ENCODE assay signal across 21 cellular contexts in genomic region chr17:37024181-37024637, GRCh38.
A peak's percentile ranks its signal among the peaks of the same experiment; 100 is the strongest.
DNase-seq lines count a peak whose midpoint lies in the region; ATAC-seq and TF ChIP-seq lines count a peak whose summit lies in the region.
"Had no signal": no experiment of that assay in that cellular context is flagged by ENCODE, and none has a peak within 500 bp of the region (broad histone marks: within the 10 kb centered on the region; RNA-seq: fewer than 3 reads in every experiment).

No MANE protein-coding gene starts in this region.

- H3F3A ChIP-seq in SK-N-SH (replicated peaks; ENCODE audit: insufficient read depth), result no peaks in the 10 kb centered on the region

- H3K4me1 ChIP-seq in SK-N-SH (ENCODE audit: control insufficient read depth in 1 of 2, insufficient read depth in 2 of 2, low read depth in 1 of 2, low read length in 1 of 2), result peaks cover 0 to 3% of the 10 kb centered on the region in 2 experiments; a peak in 2 of 4 replicates

- no peak for TF ChIP-seq RAD21 in SK-N-SH (IDR thresholded peaks at IDR 0.05; ENCODE audit: low read length)

- 0 out of 4 replicates have a peak, but pooled peaks of 1 of the 2 experiments have one; percentile 18 for TF ChIP-seq EP300 in SK-N-SH (IDR thresholded peaks at IDR 0.05; ENCODE audit: borderline replicate concordance in 1 of 2, low read depth in 1 of 2, low read length in 1 of 2)

- CTCF ChIA-PET in SK-N-SH (lab: Yijun Ruan, JAX), result no interaction called here

- H3K9me3 Mint-ChIP-seq in nephron progenitor cell, result no peaks in the 10 kb centered on the region
- H3K9me3 Mint-ChIP-seq: activated CD4-positive, alpha-beta memory T cell treated with anti-CD3 and anti-CD28 coated beads, Interleukin-2, amount 10 ng/mL, durations not matched to agents 7 days and 5 days; neural crest cell; type B pancreatic cell had no signal

- no peaks in the 10 kb centered on the region for H3K79me2 ChIP-seq in SK-N-SH (ENCODE audit: insufficient read depth)

- peak overlapping the region; percentile 20 for H3K27ac Mint-ChIP-seq in nephron progenitor cell
- H3K27ac Mint-ChIP-seq: activated CD4-positive, alpha-beta memory T cell treated with anti-CD3 and anti-CD28 coated beads, Interleukin-2, amount 10 ng/mL, durations not matched to agents 7 days and 5 days had no signal

- no peaks in the 10 kb centered on the region for H3K9me3 ChIP-seq in SK-N-SH
- H3K9me3 ChIP-seq: MG63 had no signal

- H3K4me2 ChIP-seq in SK-N-SH, result no peak overlapping the region

- H3K9ac ChIP-seq in SK-N-SH, result no peak overlapping the region

- no peaks in the 10 kb centered on the region for H3K9me2 ChIP-seq in SK-N-SH

- 72% methylated on average over 3 of the region's 3 CpGs for WGBS in SK-N-SH (ENCODE audit: low lambda C conversion rate)

- H3K36me3 ChIP-seq in SK-N-SH (replicated peaks in 1 of 2; ENCODE audit: control insufficient read depth in 1 of 2, insufficient read depth in 2 of 2, low read length in 1 of 2), result peaks cover 12 to 21% of the 10 kb centered on the region in 2 experiments

- no peaks in the 10 kb centered on the region for H3K27me3 ChIP-seq in SK-N-SH (ENCODE audit: insufficient read depth)
- H3K27me3 ChIP-seq: MG63 had no signal

- no peak for ATAC-seq in SK-N-SH treated with all-trans-retinoic acid at 6 μM for 48 hours
- ATAC-seq in HG02852 (IDR thresholded peaks at IDR 0.05; ENCODE audit: unreplicated experiment), result no peak
- ATAC-seq in GM21737 (IDR thresholded peaks at IDR 0.05; ENCODE audit: unreplicated experiment), result no peak
- ATAC-seq in GM19455 (IDR thresholded peaks at IDR 0.05; ENCODE audit: unreplicated experiment), result no peak
- ATAC-seq: HCT116; stimulated activated naive CD8-positive, alpha-beta T cell treated with anti-CD3 and anti-CD28 coated beads, Interleukin-15, Interleukin-2, amounts not matched to agents 100 U/mL and 50 U/mL, for 24 hours had no signal

- POLR2A ChIA-PET in SK-N-SH (lab: Yijun Ruan, JAX), result no interaction called here

- H3K36me3 Mint-ChIP-seq in nephron progenitor cell (ENCODE audit: low read depth), result peaks cover 28% of the 10 kb centered on the region

- H3K4me3 ChIP-seq in SK-N-SH (ENCODE audit: low read depth in 2 of 2, low read length in 1 of 2), result no peak overlapping the region
- H3K4me3 ChIP-seq: MG63 had no signal

- H3K4me3 Mint-ChIP-seq in nephron progenitor cell, result no peak overlapping the region
- H3K4me3 Mint-ChIP-seq: activated CD4-positive, alpha-beta memory T cell treated with anti-CD3 and anti-CD28 coated beads, Interleukin-2, amount 10 ng/mL, durations not matched to agents 7 days and 5 days; neural crest cell; type B pancreatic cell had no signal

- H4K20me1 ChIP-seq in SK-N-SH (ENCODE audit: insufficient read depth), result no peaks in the 10 kb centered on the region

- DNase-seq in SK-N-SH, result no peak
- peak; percentile 28 for DNase-seq in KBM-7
- peak; percentile 15 for DNase-seq in amniotic epithelial cell (ENCODE audit: low read depth)
- no peak for DNase-seq in nephron progenitor cell
- DNase-seq: activated CD4-positive, alpha-beta memory T cell treated with anti-CD3 and anti-CD28 coated beads, Interleukin-2, amount 10 ng/mL, durations not matched to agents 7 days and 5 days; C1 segment of cervical spinal cord; DMS53; effector memory CD4-positive, alpha-beta T cell; kidney glomerular epithelial cell; MG63; midbrain; NCI-H2081; NCI-H526; stimulated activated naive CD8-positive, alpha-beta T cell treated with anti-CD3 and anti-CD28 coated beads, Interleukin-15, Interleukin-2, amounts not matched to agents 100 U/mL and 50 U/mL, for 24 hours had no signal

- no peak overlapping the region for H2AFZ ChIP-seq in SK-N-SH (ENCODE audit: low read depth)

- TF ChIP-seq CTCF in SK-N-SH (IDR thresholded peaks at IDR 0.05) (no peak), nephron progenitor cell (IDR thresholded peaks at IDR 0.05) (no peak)

- no peaks in the 10 kb centered on the region for H3K27me3 Mint-ChIP-seq in nephron progenitor cell (ENCODE audit: low read depth, poor library complexity)
- H3K27me3 Mint-ChIP-seq: activated CD4-positive, alpha-beta memory T cell treated with anti-CD3 and anti-CD28 coated beads, Interleukin-2, amount 10 ng/mL, durations not matched to agents 7 days and 5 days; type B pancreatic cell had no signal

- no peak overlapping the region for H3K27ac ChIP-seq in SK-N-SH (ENCODE audit: low read depth in 2 of 2, low read length in 1 of 2)

- in situ Hi-C loops in KBM-7 (cut with MboI; ENCODE audit: low pct_unique_long_range_greater_than_20kb, low sequenced_read_pairs), result no loop called here

- H3K4me1 Mint-ChIP-seq in nephron progenitor cell, result peaks cover 22% of the 10 kb centered on the region

TF ChIP-seq in SK-N-SH, 30 proteins besides CTCF, POLR2A, EP300 and RAD21:
- no peak for TF ChIP-seq JUND (IDR thresholded peaks at IDR 0.05)
- TF ChIP-seq REST (IDR thresholded peaks at IDR 0.05; ENCODE audit: low read depth, low read length), result no peak
- 0 out of 2 replicates have a peak, but pooled peaks have one; percentile 11 for TF ChIP-seq GATA2 (CRISPR knock-in tag; IDR thresholded peaks at IDR 0.05)
- TF ChIP-seq RCOR1 (IDR thresholded peaks at IDR 0.05; ENCODE audit: low read length), result peak; percentile 54; the same call in 1 of the 2 replicates
- no peak for TF ChIP-seq USF2 (IDR thresholded peaks at IDR 0.05; ENCODE audit: borderline replicate concordance, low read depth, low read length)

TF ChIP-seq in SK-N-SH treated with all-trans-retinoic acid at 6 μM for 48 hours, 23 proteins besides CTCF, POLR2A, EP300 and RAD21 (continues in another document):
- TF ChIP-seq GLIS3 (CRISPR knock-in tag; IDR thresholded peaks at IDR 0.05) (no peak), ZFP3 (CRISPR knock-in tag; IDR thresholded peaks at IDR 0.05) (no peak), CREB5 (CRISPR knock-in tag; IDR thresholded peaks at IDR 0.05; ENCODE audit: low read depth) (no peak), ZFP30 (CRISPR knock-in tag; IDR thresholded peaks at IDR 0.05) (no peak), TSHZ2 (CRISPR knock-in tag; IDR thresholded peaks at IDR 0.05) (no peak), ESRRG (CRISPR knock-in tag; IDR thresholded peaks at IDR 0.05) (no peak), POU6F1 (CRISPR knock-in tag; IDR thresholded peaks at IDR 0.05; ENCODE audit: borderline replicate concordance, low read depth) (no peak), ZC3H10 (CRISPR knock-in tag; IDR thresholded peaks at IDR 0.05) (no peak), CSRNP3 (CRISPR knock-in tag; IDR thresholded peaks at IDR 0.05) (no peak)

Comparison
In these comparisons a context has a peak if more than half of its experiments do, and no peak if none do; other contexts are left out.
1. DNase-seq: peak in KBM-7 (single experiment) and amniotic epithelial cell (single experiment); none in SK-N-SH (single experiment) and nephron progenitor cell (single experiment).